Comparison of ENCODE assay signal across 1 cellular context in genomic region chr9:97855899-97856298, GRCh38.
TF ChIP-seq lines count a peak whose summit lies in the region.

No MANE protein-coding gene starts in this region.

TF ChIP-seq in H1, 55 proteins besides CTCF, POLR2A, EP300 and RAD21:
- TF ChIP-seq RNF2 (IDR thresholded peaks at IDR 0.05; ENCODE audit: borderline replicate concordance, low read depth, low read length, missing control alignments, poor library complexity, severe bottlenecking), result peak; percentile 44
- no peak for TF ChIP-seq ATF3 (IDR thresholded peaks at IDR 0.05; ENCODE audit: insufficient read depth, low read depth, low read length)
- no peak for TF ChIP-seq JUN (IDR thresholded peaks at IDR 0.05; ENCODE audit: low read depth, low read length)
- TF ChIP-seq SAP30 (IDR thresholded peaks at IDR 0.05; ENCODE audit: insufficient read depth, insufficient replicate concordance, low read length), result no peak
- TF ChIP-seq CBX8 (IDR thresholded peaks at IDR 0.05; ENCODE audit: borderline replicate concordance, low read depth, low read length), result peak; percentile 70; the same call in 1 of the 2 replicates
- no peak for TF ChIP-seq CHD7 (IDR thresholded peaks at IDR 0.05; ENCODE audit: insufficient replicate concordance, low read length)
- TF ChIP-seq CHD2 (IDR thresholded peaks at IDR 0.05; ENCODE audit: low read length), result no peak
